ENCODE assay signal across 16 cellular contexts in the genomic region with DNA sequence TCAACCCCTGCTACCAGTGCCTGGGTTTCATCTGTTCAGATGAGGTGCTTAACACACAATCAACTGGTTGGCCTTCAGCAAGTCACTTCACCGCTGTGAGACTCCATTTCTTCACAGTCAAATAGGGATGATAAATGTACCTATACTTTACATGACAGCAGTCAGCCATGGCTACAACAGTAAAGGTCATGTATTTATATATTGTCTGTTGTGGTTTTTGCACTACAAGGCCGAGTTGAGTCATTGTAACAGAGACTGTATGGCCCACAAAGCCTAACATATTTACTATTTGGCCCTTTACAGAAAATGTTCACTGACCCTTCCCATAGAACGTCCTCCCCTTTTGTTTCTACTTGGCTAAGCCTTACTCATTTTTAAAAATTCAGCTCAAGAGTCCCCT.
DNase-seq lines count a peak whose midpoint lies in the region; ATAC-seq, FAIRE-seq and TF ChIP-seq lines count a peak whose summit lies in the region.
"Had no signal": no experiment of that assay in that cellular context is flagged by ENCODE, and none has a peak within 500 bp of the region (broad histone marks: within the 10 kb centered on the region; RNA-seq: fewer than 3 reads in every experiment).

No MANE protein-coding gene starts in this region.

- no peaks in the 10 kb centered on the region for H3K4me1 Mint-ChIP-seq in astrocyte (ENCODE audit: low read depth, unreplicated experiment)
- peaks cover 0 to 4% of the 10 kb centered on the region in 2 donors for H3K4me1 Mint-ChIP-seq in stimulated activated naive B cell treated with anti-CD40 and anti-IgM and Interleukin-4, amounts not matched to agents 10 μg/mL and 1 μg/mL and 100 μg/mL, for 72 hours
- no peaks in the 10 kb centered on the region for H3K4me1 Mint-ChIP-seq in stimulated activated effector memory CD8-positive, alpha-beta T cell treated with anti-CD3 and anti-CD28 coated beads, Interleukin-12 subunit alpha, Interleukin-12 subunit beta, amount 100 ng/mL, for 72 hours
- H3K4me1 Mint-ChIP-seq: B cell had no signal

- H3K9ac ChIP-seq in astrocyte (ENCODE audit: low read length) = no peak overlapping the region
- H3K9ac ChIP-seq: BLaER1 treated with 17β-estradiol and CSF1 and Interleukin-3, amounts not matched to agents 10 nM and 100 nM had no signal

- H3K27me3 ChIP-seq in astrocyte (ENCODE audit: insufficient read depth, low read length) = no peaks in the 10 kb centered on the region

- H3K79me2 ChIP-seq in astrocyte (ENCODE audit: insufficient read depth, low read length) = no peaks in the 10 kb centered on the region

- ATAC-seq in GM18511 (IDR thresholded peaks at IDR 0.05; ENCODE audit: unreplicated experiment) = peak; percentile 12
- ATAC-seq in stimulated activated naive B cell treated with anti-CD40 and anti-IgM and Interleukin-4, amounts not matched to agents 10 μg/mL and 1 μg/mL and 100 μg/mL, for 72 hours (replicated peaks) = peak; percentile 51 to 56
- no peak for ATAC-seq in stimulated activated effector memory CD8-positive, alpha-beta T cell treated with anti-CD3 and anti-CD28 coated beads, Interleukin-12 subunit alpha, Interleukin-12 subunit beta, amount 100 ng/mL, for 72 hours
- ATAC-seq: CD8-positive, alpha-beta T cell had no signal

- no peak overlapping the region for H3K4me3 ChIP-seq in astrocyte (ENCODE audit: insufficient read depth, low read depth, low read length)
- H3K4me3 ChIP-seq: A549; BLaER1 treated with 17β-estradiol and CSF1 and Interleukin-3, amounts not matched to agents 10 nM and 100 nM had no signal

- no peak overlapping the region for H3K4me3 Mint-ChIP-seq in astrocyte (ENCODE audit: unreplicated experiment)
- H3K4me3 Mint-ChIP-seq in stimulated activated naive B cell treated with anti-CD40 and anti-IgM and Interleukin-4, amounts not matched to agents 10 μg/mL and 1 μg/mL and 100 μg/mL, for 72 hours = no peak overlapping the region
- H3K4me3 Mint-ChIP-seq in stimulated activated effector memory CD8-positive, alpha-beta T cell treated with anti-CD3 and anti-CD28 coated beads, Interleukin-12 subunit alpha, Interleukin-12 subunit beta, amount 100 ng/mL, for 72 hours = no peak overlapping the region
- H3K4me3 Mint-ChIP-seq: B cell; CD4-positive, alpha-beta T cell; CD8-positive, alpha-beta T cell had no signal

- H3K27me3 Mint-ChIP-seq in astrocyte (ENCODE audit: low read depth, unreplicated experiment) = no peaks in the 10 kb centered on the region
- peaks cover 0 to 4% of the 10 kb centered on the region in 2 donors for H3K27me3 Mint-ChIP-seq in stimulated activated naive B cell treated with anti-CD40 and anti-IgM and Interleukin-4, amounts not matched to agents 10 μg/mL and 1 μg/mL and 100 μg/mL, for 72 hours
- H3K27me3 Mint-ChIP-seq: CD4-positive, alpha-beta T cell had no signal

- H3K9me3 Mint-ChIP-seq in astrocyte (ENCODE audit: unreplicated experiment) = no peaks in the 10 kb centered on the region
- H3K9me3 Mint-ChIP-seq in stimulated activated naive B cell treated with anti-CD40 and anti-IgM and Interleukin-4, amounts not matched to agents 10 μg/mL and 1 μg/mL and 100 μg/mL, for 72 hours = peaks cover 0 to 4% of the 10 kb centered on the region in 2 donors
- peaks cover 3% of the 10 kb centered on the region for H3K9me3 Mint-ChIP-seq in stimulated activated effector memory CD8-positive, alpha-beta T cell treated with anti-CD3 and anti-CD28 coated beads, Interleukin-12 subunit alpha, Interleukin-12 subunit beta, amount 100 ng/mL, for 72 hours
- H3K9me3 Mint-ChIP-seq: CD4-positive, alpha-beta T cell; CD8-positive, alpha-beta T cell had no signal

- H3K9me3 ChIP-seq in astrocyte (ENCODE audit: insufficient read depth, low read depth, low read length) = no peaks in the 10 kb centered on the region
- H3K9me3 ChIP-seq: A549, Caco-2 had no signal

- H3K27ac ChIP-seq in astrocyte (ENCODE audit: low read depth, low read length) = no peak overlapping the region
- H3K27ac ChIP-seq: 22Rv1; A549; BLaER1 treated with 17β-estradiol and CSF1 and Interleukin-3, amounts not matched to agents 10 nM and 100 nM; C4-2B had no signal

- no peak for TF ChIP-seq CTCF in astrocyte (IDR thresholded peaks at IDR 0.05; ENCODE audit: insufficient read depth, low read depth, low read length)

- no peak for FAIRE-seq in astrocyte (lab: Jason Lieb, UNC)
- FAIRE-seq: A549, D721Med, G401.6 had no signal

- H3K36me3 ChIP-seq in astrocyte (ENCODE audit: insufficient read depth, low read length) = no peaks in the 10 kb centered on the region
- H3K36me3 ChIP-seq: BLaER1 treated with 17β-estradiol and CSF1 and Interleukin-3, amounts not matched to agents 10 nM and 100 nM had no signal

- H3K4me2 ChIP-seq in astrocyte (ENCODE audit: low read length) = no peak overlapping the region
- H3K4me2 ChIP-seq: A549; BLaER1 treated with 17β-estradiol and CSF1 and Interleukin-3, amounts not matched to agents 10 nM and 100 nM had no signal

- no peak for DNase-seq in astrocyte (ENCODE audit: low read depth)
- DNase-seq in stimulated activated naive B cell treated with anti-CD40 and anti-IgM and Interleukin-4, amounts not matched to agents 10 μg/mL and 1 μg/mL and 100 μg/mL, for 72 hours = no peak
- no peak for DNase-seq in stimulated activated effector memory CD8-positive, alpha-beta T cell treated with anti-CD3 and anti-CD28 coated beads, Interleukin-12 subunit alpha, Interleukin-12 subunit beta, amount 100 ng/mL, for 72 hours (ENCODE audit: low spot score in 2 of 2)
- no peak for DNase-seq in NCI-H2196 (lab: John Stamatoyannopoulos, UW; ENCODE audit: unreplicated experiment)
- DNase-seq: CD4-positive, alpha-beta T cell; CD8-positive, alpha-beta T cell; DMS79 treated with DMSO at 0.1 percent for 48 hours had no signal

- H3K36me3 Mint-ChIP-seq in astrocyte (ENCODE audit: low read depth, unreplicated experiment) = no peaks in the 10 kb centered on the region
- no peaks in the 10 kb centered on the region for H3K36me3 Mint-ChIP-seq in stimulated activated naive B cell treated with anti-CD40 and anti-IgM and Interleukin-4, amounts not matched to agents 10 μg/mL and 1 μg/mL and 100 μg/mL, for 72 hours
- no peaks in the 10 kb centered on the region for H3K36me3 Mint-ChIP-seq in stimulated activated effector memory CD8-positive, alpha-beta T cell treated with anti-CD3 and anti-CD28 coated beads, Interleukin-12 subunit alpha, Interleukin-12 subunit beta, amount 100 ng/mL, for 72 hours
- H3K36me3 Mint-ChIP-seq: CD8-positive, alpha-beta T cell had no signal

- H3K27ac Mint-ChIP-seq in astrocyte (ENCODE audit: unreplicated experiment) = peak overlapping the region; percentile 42
- no peak overlapping the region for H3K27ac Mint-ChIP-seq in stimulated activated naive B cell treated with anti-CD40 and anti-IgM and Interleukin-4, amounts not matched to agents 10 μg/mL and 1 μg/mL and 100 μg/mL, for 72 hours
- H3K27ac Mint-ChIP-seq in stimulated activated effector memory CD8-positive, alpha-beta T cell treated with anti-CD3 and anti-CD28 coated beads, Interleukin-12 subunit alpha, Interleukin-12 subunit beta, amount 100 ng/mL, for 72 hours = no peak overlapping the region
- H3K27ac Mint-ChIP-seq: B cell; CD4-positive, alpha-beta T cell; CD8-positive, alpha-beta T cell had no signal

- peaks cover 6% of the 10 kb centered on the region for H3K4me1 ChIP-seq in astrocyte (ENCODE audit: insufficient read depth, low read length)
- H3K4me1 ChIP-seq: A549; BLaER1 treated with 17β-estradiol and CSF1 and Interleukin-3, amounts not matched to agents 10 nM and 100 nM; Caco-2 had no signal

- no peak overlapping the region for H2AFZ ChIP-seq in astrocyte (ENCODE audit: low read depth, low read length)

- no peaks in the 10 kb centered on the region for H4K20me1 ChIP-seq in astrocyte (ENCODE audit: insufficient read depth, low read length)
- H4K20me1 ChIP-seq: BLaER1 treated with 17β-estradiol and CSF1 and Interleukin-3, amounts not matched to agents 10 nM and 100 nM had no signal
